Comparison of ENCODE assay signal across 11 cellular contexts in the genomic region with DNA sequence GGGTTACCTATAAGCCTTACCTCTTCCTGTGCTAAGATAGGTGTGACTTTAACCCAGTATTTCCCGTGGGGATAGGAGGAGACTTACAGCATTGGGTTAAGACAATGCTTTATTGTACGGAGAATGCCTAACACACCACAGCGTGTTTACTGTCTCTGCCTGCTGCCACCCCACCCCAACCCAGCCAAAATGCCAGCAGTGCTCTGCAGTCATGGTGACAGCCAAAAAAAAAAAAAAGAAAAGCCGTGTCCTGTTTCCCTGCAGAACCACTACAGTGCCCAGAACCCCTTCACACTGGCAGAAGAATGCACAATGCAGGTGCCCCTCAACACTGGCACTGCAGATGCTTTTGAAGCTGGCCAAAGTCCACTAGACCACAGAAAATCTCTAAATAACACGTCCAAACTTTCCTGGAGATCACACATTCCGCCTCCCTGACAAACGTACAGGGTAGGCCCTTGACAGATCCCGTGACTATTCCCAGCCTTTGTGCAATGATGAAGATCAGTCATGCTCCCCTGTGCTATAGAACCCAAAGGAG.
DNase-seq lines count a peak whose midpoint lies in the region; ATAC-seq and TF ChIP-seq lines count a peak whose summit lies in the region.
"Had no signal": no experiment of that assay in that cellular context is flagged by ENCODE, and none has a peak within 500 bp of the region (broad histone marks: within the 10 kb centered on the region; RNA-seq: fewer than 3 reads in every experiment).

No MANE protein-coding gene starts in this region.

- peak; percentile 45 for ATAC-seq in activated CD8-positive, alpha-beta T cell treated with anti-CD3 and anti-CD28 coated beads, Interleukin-2, amount 10 ng/mL, durations not matched to agents 7 days and 5 days
- peak; percentile 53 to 60 for ATAC-seq in left cardiac atrium

- H3K36me3 Mint-ChIP-seq in activated CD8-positive, alpha-beta T cell treated with anti-CD3 and anti-CD28 coated beads, Interleukin-2, amount 10 ng/mL, durations not matched to agents 7 days and 5 days (ENCODE audit: low read depth): peaks cover 71% of the 10 kb centered on the region

- H3K4me3 ChIP-seq in esophagus squamous epithelium: no peak overlapping the region
- no peak overlapping the region for H3K4me3 ChIP-seq in uterus

- no peaks in the 10 kb centered on the region for H3K9me3 Mint-ChIP-seq in activated CD8-positive, alpha-beta T cell treated with anti-CD3 and anti-CD28 coated beads, Interleukin-2, amount 10 ng/mL, durations not matched to agents 7 days and 5 days (ENCODE audit: insufficient read depth)
- H3K9me3 Mint-ChIP-seq: immature natural killer cell had no signal

- peaks cover 51% of the 10 kb centered on the region for H3K4me1 Mint-ChIP-seq in activated CD8-positive, alpha-beta T cell treated with anti-CD3 and anti-CD28 coated beads, Interleukin-2, amount 10 ng/mL, durations not matched to agents 7 days and 5 days (ENCODE audit: low read depth)
- H3K4me1 Mint-ChIP-seq: immature natural killer cell had no signal

- POLR2A ChIA-PET in activated CD8-positive, alpha-beta T cell treated with anti-CD3 and anti-CD28 coated beads, Interleukin-2, amount 10 ng/mL, durations not matched to agents 7 days and 5 days (lab: Charles Lee): interaction anchor here (0.7 to 1.5 kb wide), 3 partner anchors 25 to 103 kb away, joined by 3 to 5 read pairs (median 3); no protein-coding TSS in a partner anchor

- peaks cover 0 to 100% (median 0%) of the 10 kb centered on the region in 3 donors for H3K36me3 ChIP-seq in esophagus squamous epithelium
- no peaks in the 10 kb centered on the region for H3K36me3 ChIP-seq in uterus

- H3K9me3 ChIP-seq in esophagus squamous epithelium: no peaks in the 10 kb centered on the region
- no peaks in the 10 kb centered on the region for H3K9me3 ChIP-seq in uterus

- no peak for TF ChIP-seq CTCF in esophagus squamous epithelium (IDR thresholded peaks at IDR 0.05)
- TF ChIP-seq CTCF in uterus (IDR thresholded peaks at IDR 0.05): no peak

- peak overlapping the region; percentile 51 for H3K27ac Mint-ChIP-seq in activated CD8-positive, alpha-beta T cell treated with anti-CD3 and anti-CD28 coated beads, Interleukin-2, amount 10 ng/mL, durations not matched to agents 7 days and 5 days
- H3K27ac Mint-ChIP-seq: immature natural killer cell had no signal

- DNase-seq in NCI-H748 (lab: John Stamatoyannopoulos, UW; ENCODE audit: unreplicated experiment) (peak; percentile 10), NCI-H748 treated with DMSO at 0.1 percent for 48 hours (lab: John Stamatoyannopoulos, UW) (no peak), left cardiac atrium (no peak), putamen (ENCODE audit: low spot score) (peak; percentile 63), esophagus squamous epithelium (lab: John Stamatoyannopoulos, UW) (no peak), uterus (no peak)
- DNase-seq in activated CD8-positive, alpha-beta T cell treated with anti-CD3 and anti-CD28 coated beads, Interleukin-2, amount 10 ng/mL, durations not matched to agents 7 days and 5 days: peak; percentile 31
- no peak for DNase-seq in stimulated activated CD4-positive, alpha-beta T cell treated with anti-CD3 and anti-CD28 coated beads, Interleukin-4, amount 100 ng/mL, for 1 hour
- DNase-seq: immature natural killer cell, NCI-H187, occipital lobe had no signal

- no peaks in the 10 kb centered on the region for H3K4me1 ChIP-seq in esophagus squamous epithelium
- H3K4me1 ChIP-seq in uterus: no peaks in the 10 kb centered on the region

- H3K4me3 Mint-ChIP-seq in activated CD8-positive, alpha-beta T cell treated with anti-CD3 and anti-CD28 coated beads, Interleukin-2, amount 10 ng/mL, durations not matched to agents 7 days and 5 days: no peak overlapping the region
- H3K4me3 Mint-ChIP-seq: immature natural killer cell had no signal

- 70 to 78% methylated on average over 8 of the region's 8 CpGs for WGBS in esophagus squamous epithelium, 2 donors

- intact Hi-C loops in left cardiac atrium (cut with DNase I) (no loop called here), esophagus squamous epithelium (cut with DNase I) (no loop called here), uterus (cut with DNase I; ENCODE audit: low total_unique reads) (no loop called here)

- H3K27me3 Mint-ChIP-seq in activated CD8-positive, alpha-beta T cell treated with anti-CD3 and anti-CD28 coated beads, Interleukin-2, amount 10 ng/mL, durations not matched to agents 7 days and 5 days (ENCODE audit: low read depth): no peaks in the 10 kb centered on the region

- TF ChIP-seq POLR2A in esophagus squamous epithelium (IDR thresholded peaks at IDR 0.05) (no peak), uterus (IDR thresholded peaks at IDR 0.05) (no peak)

- no peaks in the 10 kb centered on the region for H3K27me3 ChIP-seq in esophagus squamous epithelium
- H3K27me3 ChIP-seq in uterus: no peaks in the 10 kb centered on the region

- CTCF ChIA-PET in activated CD8-positive, alpha-beta T cell treated with anti-CD3 and anti-CD28 coated beads, Interleukin-2, amount 10 ng/mL, durations not matched to agents 7 days and 5 days (lab: Charles Lee): interaction anchor here (0.7 to 1.2 kb wide), 4 partner anchors 12 to 62 kb away, joined by 3 to 5 read pairs (median 3); no protein-coding TSS in a partner anchor

- H3K27ac ChIP-seq in esophagus squamous epithelium (no peak overlapping the region), uterus (no peak overlapping the region)

Comparison
In these comparisons a context has a peak if more than half of its experiments do, and no peak if none do; other contexts are left out.
1. DNase-seq: peak in NCI-H748 (single experiment), activated CD8-positive, alpha-beta T cell treated with anti-CD3 and anti-CD28 coated beads, Interleukin-2, amount 10 ng/mL, durations not matched to agents 7 days and 5 days (single experiment) and putamen (single experiment); none in NCI-H748 treated with DMSO at 0.1 percent for 48 hours (single experiment), left cardiac atrium (single experiment), esophagus squamous epithelium (single experiment), stimulated activated CD4-positive, alpha-beta T cell treated with anti-CD3 and anti-CD28 coated beads, Interleukin-4, amount 100 ng/mL, for 1 hour (single experiment) and uterus (0 of 2).